Comparison of ENCODE assay signal across 10 cellular contexts in genomic region chr6:154653853-154654252, GRCh38.
DNase-seq lines count a peak whose midpoint lies in the region; ATAC-seq and TF ChIP-seq lines count a peak whose summit lies in the region.
"Had no signal": no experiment of that assay in that cellular context is flagged by ENCODE, and none has a peak within 500 bp of the region (broad histone marks: within the 10 kb centered on the region; RNA-seq: fewer than 3 reads in every experiment).

No MANE protein-coding gene starts in this region.

- H3F3A ChIP-seq in MM.1S (ENCODE audit: insufficient read depth, low read length), result no peaks in the 10 kb centered on the region

- no peak for ATAC-seq in HG02973 (IDR thresholded peaks at IDR 0.05; ENCODE audit: unreplicated experiment)

- no peak for TF ChIP-seq POLR2A in stomach (IDR thresholded peaks at IDR 0.05)

- CTCF ChIA-PET in Caco-2 (lab: Charles Lee), result no interaction called here

- H3K27ac Mint-ChIP-seq in Caco-2 (ENCODE audit: unreplicated experiment), result no peak overlapping the region

- no peaks in the 10 kb centered on the region for H3K27me3 ChIP-seq in ascending aorta
- H3K27me3 ChIP-seq in stomach, result no peaks in the 10 kb centered on the region
- no peaks in the 10 kb centered on the region for H3K27me3 ChIP-seq in MM.1S (replicated peaks; ENCODE audit: insufficient read depth, low read length)
- no peaks in the 10 kb centered on the region for H3K27me3 ChIP-seq in Caco-2 (replicated peaks; ENCODE audit: control insufficient read depth, insufficient read depth, low read length)

- no peaks in the 10 kb centered on the region for H3K36me3 ChIP-seq in ascending aorta
- H3K36me3 ChIP-seq in stomach, result no peaks in the 10 kb centered on the region
- no peaks in the 10 kb centered on the region for H3K36me3 ChIP-seq in MM.1S (replicated peaks; ENCODE audit: insufficient read depth, low read length)
- no peaks in the 10 kb centered on the region for H3K36me3 ChIP-seq in Caco-2 (ENCODE audit: control insufficient read depth, insufficient read depth, low read length)

- H3K79me2 ChIP-seq in MM.1S (ENCODE audit: low read length), result no peaks in the 10 kb centered on the region

- intact Hi-C loops in ascending aorta (cut with DNase I), result loop anchor here (5.0 kb wide), 1 partner anchor 142 kb away; the partner anchor contains the start of gene CNKSR3
- intact Hi-C loops in stomach (cut with DNase I; ENCODE audit: low total_unique reads), result no loop called here
- intact Hi-C loops in Caco-2 (cut with micrococcal nuclease; ENCODE audit: unreplicated experiment), result no loop called here

- H3K4me1 ChIP-seq in ascending aorta (peaks cover 4 to 13% of the 10 kb centered on the region in 2 donors), stomach (peaks cover 0 to 20% (median 10%) of the 10 kb centered on the region in 4 donors), MM.1S (ENCODE audit: low read length) (no peaks in the 10 kb centered on the region), Caco-2 (no peaks in the 10 kb centered on the region)

- no peak overlapping the region for H3K4me3 ChIP-seq in ascending aorta
- no peak overlapping the region for H3K4me3 ChIP-seq in stomach
- no peak overlapping the region for H3K4me3 ChIP-seq in MM.1S (ENCODE audit: low read length)
- H3K4me3 ChIP-seq in Caco-2 (ENCODE audit: low read depth, low read length), result no peak overlapping the region

- no peaks in the 10 kb centered on the region for H3K9me3 Mint-ChIP-seq in Caco-2 (ENCODE audit: unreplicated experiment)

- DNase-seq in H4 (ENCODE audit: low spot score) (peak; percentile 22), ascending aorta (ENCODE audit: low spot score in 2 of 2) (peak; percentile 16 to 70), hepatic stellate cell (ENCODE audit: low spot score) (peak; percentile 68), stomach (no peak), MM.1S (no peak), Caco-2 (no peak)
- DNase-seq in stimulated activated CD4-positive, alpha-beta T cell treated with anti-CD3 and anti-CD28 coated beads, Interleukin-4, amount 100 ng/mL, for 24 hours, result no peak
- DNase-seq: naive B cell, NCI-H510A treated with DMSO at 0.1 percent for 48 hours had no signal

- H3K9me3 ChIP-seq in ascending aorta (no peaks in the 10 kb centered on the region), stomach (no peaks in the 10 kb centered on the region), MM.1S (replicated peaks; ENCODE audit: insufficient read depth, low read length) (no peaks in the 10 kb centered on the region), Caco-2 (no peaks in the 10 kb centered on the region)

- H3K27ac ChIP-seq in ascending aorta (peak overlapping the region; percentile 57), stomach (peak overlapping the region in 3 of 5 donors; percentile 22 to 65 (median 29)), MM.1S (ENCODE audit: low read length) (no peak overlapping the region)

- H3K4me3 Mint-ChIP-seq in Caco-2 (ENCODE audit: unreplicated experiment), result no peak overlapping the region

- H3K27me3 Mint-ChIP-seq in Caco-2 (ENCODE audit: insufficient read depth, unreplicated experiment), result no peaks in the 10 kb centered on the region
- H3K27me3 Mint-ChIP-seq: naive B cell had no signal

- no peak overlapping the region for H2AFZ ChIP-seq in MM.1S (ENCODE audit: low read length)

- WGBS in stomach, 5 donors, result 23 to 47% (median 38%) methylated on average over 4 of the region's 4 CpGs

- H3K4me1 Mint-ChIP-seq in Caco-2 (ENCODE audit: low read depth, unreplicated experiment), result no peaks in the 10 kb centered on the region
- H3K4me1 Mint-ChIP-seq: naive B cell had no signal

- no peak for TF ChIP-seq EP300 in stomach (IDR thresholded peaks at IDR 0.05)

- no peaks in the 10 kb centered on the region for H4K20me1 ChIP-seq in MM.1S (ENCODE audit: insufficient read depth, low read length)

- no peaks in the 10 kb centered on the region for H3K36me3 Mint-ChIP-seq in Caco-2 (ENCODE audit: insufficient read depth, unreplicated experiment)
- H3K36me3 Mint-ChIP-seq: naive B cell had no signal

- no peaks in the 10 kb centered on the region for H3K9me2 ChIP-seq in MM.1S (replicated peaks; ENCODE audit: insufficient read depth, low read length)

- no peak for TF ChIP-seq CTCF in ascending aorta (IDR thresholded peaks at IDR 0.05)
- TF ChIP-seq CTCF in stomach (IDR thresholded peaks at IDR 0.05), result no peak
- TF ChIP-seq CTCF in MM.1S (IDR thresholded peaks at IDR 0.05; ENCODE audit: low read length), result no peak
- TF ChIP-seq CTCF in Caco-2 (IDR thresholded peaks at IDR 0.05; ENCODE audit: insufficient read depth in 1 of 2, low read depth in 1 of 2, low read length in 1 of 2, severe bottlenecking in 1 of 2, unreplicated experiment in 1 of 2), result no peak

- no TSS peak for BruUV-seq in Caco-2 (replicated peaks; lab: Mats Ljungman, UMichigan)

- no peak overlapping the region for H3K4me2 ChIP-seq in MM.1S (ENCODE audit: low read depth, low read length)

- no peak overlapping the region for H3K9ac ChIP-seq in MM.1S (ENCODE audit: low read length)

- POLR2A ChIA-PET in Caco-2 (lab: Charles Lee), result no interaction called here

Comparison
In these comparisons a context has a peak if more than half of its experiments do, and no peak if none do; other contexts are left out.
1. DNase-seq: peak in H4 (single experiment), ascending aorta (2 of 2) and hepatic stellate cell (single experiment); none in stomach (single experiment), stimulated activated CD4-positive, alpha-beta T cell treated with anti-CD3 and anti-CD28 coated beads, Interleukin-4, amount 100 ng/mL, for 24 hours (single experiment), MM.1S (single experiment) and Caco-2 (0 of 2).